In genomic region chr9:102769307-102769706, GRCh38 we compare ENCODE assay signal across 6 cellular contexts.
"Had no signal": no experiment of that assay in that cellular context is flagged by ENCODE, and none has a peak within 500 bp of the region (broad histone marks: within the 10 kb centered on the region; RNA-seq: fewer than 3 reads in every experiment).

No MANE protein-coding gene starts in this region.

- ATAC-seq: HepG2, K562 had no signal

- DNase-seq: IMR-90, KBM-7, KG1 had no signal

- H3K4me3 ChIP-seq: K562 had no signal

- H3K27ac ChIP-seq: HL-60 had no signal
